26 cellular contexts compared by ENCODE assay signal in the genomic region with DNA sequence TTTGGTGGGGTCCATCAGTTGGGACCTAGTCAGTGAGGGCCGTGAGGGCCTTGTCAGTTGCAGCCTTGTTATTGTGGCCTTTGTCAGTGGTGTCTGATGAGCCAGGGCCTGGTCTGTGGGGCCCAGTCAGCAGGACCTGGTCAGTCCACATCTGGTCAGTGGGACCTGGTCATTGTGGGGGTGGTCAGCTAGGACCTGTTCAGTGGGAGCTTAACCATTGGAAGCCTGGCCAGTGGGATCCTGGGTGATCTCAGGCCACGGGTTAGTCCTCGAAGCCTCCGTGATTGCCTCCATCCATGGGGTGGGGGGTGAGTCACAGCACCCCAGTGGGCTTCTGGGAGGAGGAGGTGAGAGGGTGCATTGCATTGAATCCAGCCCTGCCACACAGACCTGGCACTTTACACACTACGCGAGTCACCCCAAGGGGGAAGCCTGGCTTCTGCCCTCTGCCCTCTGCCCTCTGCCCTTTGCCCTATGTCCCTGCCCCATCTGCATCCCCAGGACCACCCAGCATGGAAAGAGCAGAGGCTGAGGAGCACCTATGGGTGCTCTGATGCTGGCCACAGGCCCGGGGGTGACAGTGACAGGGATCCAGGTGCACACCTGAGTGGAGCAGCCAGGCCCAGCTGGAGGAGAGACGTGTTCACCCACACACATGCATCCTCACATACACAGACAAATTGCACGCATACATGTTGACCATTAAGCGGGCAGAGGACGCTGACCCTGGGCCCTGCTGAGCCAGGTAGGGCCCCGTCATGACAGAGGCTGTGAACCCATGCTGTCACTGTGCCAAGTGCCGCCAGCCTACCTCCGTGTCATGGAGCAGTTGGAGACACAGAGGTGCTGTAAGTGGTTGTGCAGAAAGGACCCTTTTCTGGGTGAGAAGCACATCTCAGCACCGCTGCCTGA.
"Had no signal": no experiment of that assay in that cellular context is flagged by ENCODE, and none has a peak within 500 bp of the region (broad histone marks: within the 10 kb centered on the region; RNA-seq: fewer than 3 reads in every experiment).

No MANE protein-coding gene starts in this region.

- H3K27me3 Mint-ChIP-seq: activated naive CD4-positive, alpha-beta T cell treated with anti-CD3 and anti-CD28 coated beads, Interleukin-2, amount 50 U/mL, for 24 hours; stimulated activated naive CD8-positive, alpha-beta T cell treated with anti-CD3 and anti-CD28 coated beads, Interleukin-15, amount 100 ng/mL, for 72 hours had no signal

- H3K27me3 ChIP-seq: breast epithelium, esophagus squamous epithelium, gastroesophageal sphincter, right lobe of liver, suprapubic skin, transverse colon, uterus had no signal

- H3K4me3 ChIP-seq: breast epithelium, coronary artery, esophagus squamous epithelium, gastroesophageal sphincter, right lobe of liver, suprapubic skin, transverse colon, uterus had no signal

- FAIRE-seq: small intestine, TTC549 had no signal

- H3K27ac ChIP-seq: breast epithelium, coronary artery, esophagus squamous epithelium, gastroesophageal sphincter, parathyroid adenoma, right lobe of liver, suprapubic skin, transverse colon, uterus had no signal

- H3K9me3 ChIP-seq: breast epithelium, esophagus squamous epithelium, gastroesophageal sphincter, right lobe of liver, suprapubic skin, transverse colon, uterus had no signal

- DNase-seq: activated CD4-positive, alpha-beta T cell treated with anti-CD3 and anti-CD28 coated beads for 48 hours; activated CD8-positive, alpha-beta T cell treated with anti-CD3 and anti-CD28 coated beads, Interleukin-2, amount 10 ng/mL, durations not matched to agents 7 days and 5 days; activated gamma-delta T cell; activated T-cell treated with anti-CD3 and anti-CD28 coated beads, Interleukin-2, amount 50 U/mL, for 48 hours; endodermal cell; esophagus squamous epithelium; hypothalamus; islet precursor cell; left cardiac atrium; small intestine; stimulated activated CD4-positive, alpha-beta T cell treated with anti-CD3 and anti-CD28 coated beads, Interleukin-2, amount 100 ng/mL, for 24 hours; T-helper 1 cell; transverse colon; uterus had no signal

- H3K4me3 Mint-ChIP-seq: activated CD8-positive, alpha-beta T cell treated with anti-CD3 and anti-CD28 coated beads, Interleukin-2, amount 10 ng/mL, durations not matched to agents 7 days and 5 days; activated naive CD4-positive, alpha-beta T cell treated with anti-CD3 and anti-CD28 coated beads, Interleukin-2, amount 50 U/mL, for 24 hours; endodermal cell; memory B cell; nephron; stimulated activated effector memory CD8-positive, alpha-beta T cell treated with anti-CD3 and anti-CD28 coated beads, Interleukin-12 subunit alpha, Interleukin-12 subunit beta, amount 100 ng/mL, for 72 hours; stimulated activated naive CD8-positive, alpha-beta T cell treated with anti-CD3 and anti-CD28 coated beads, Interleukin-15, amount 100 ng/mL, for 72 hours had no signal

- H3K27ac Mint-ChIP-seq: activated CD8-positive, alpha-beta T cell treated with anti-CD3 and anti-CD28 coated beads, Interleukin-2, amount 10 ng/mL, durations not matched to agents 7 days and 5 days; activated naive CD4-positive, alpha-beta T cell treated with anti-CD3 and anti-CD28 coated beads, Interleukin-2, amount 50 U/mL, for 24 hours; endodermal cell; memory B cell; nephron had no signal

- H3K4me1 Mint-ChIP-seq: activated naive CD4-positive, alpha-beta T cell treated with anti-CD3 and anti-CD28 coated beads, Interleukin-2, amount 50 U/mL, for 24 hours; endodermal cell; memory B cell; nephron; stimulated activated effector memory CD8-positive, alpha-beta T cell treated with anti-CD3 and anti-CD28 coated beads, Interleukin-12 subunit alpha, Interleukin-12 subunit beta, amount 100 ng/mL, for 72 hours; stimulated activated naive CD8-positive, alpha-beta T cell treated with anti-CD3 and anti-CD28 coated beads, Interleukin-15, amount 100 ng/mL, for 72 hours had no signal

- H3K9me3 Mint-ChIP-seq: activated naive CD4-positive, alpha-beta T cell treated with anti-CD3 and anti-CD28 coated beads, Interleukin-2, amount 50 U/mL, for 24 hours; memory B cell; stimulated activated effector memory CD8-positive, alpha-beta T cell treated with anti-CD3 and anti-CD28 coated beads, Interleukin-12 subunit alpha, Interleukin-12 subunit beta, amount 100 ng/mL, for 72 hours; stimulated activated naive CD8-positive, alpha-beta T cell treated with anti-CD3 and anti-CD28 coated beads, Interleukin-15, amount 100 ng/mL, for 72 hours had no signal

- H3K36me3 Mint-ChIP-seq: activated naive CD4-positive, alpha-beta T cell treated with anti-CD3 and anti-CD28 coated beads, Interleukin-2, amount 50 U/mL, for 24 hours; memory B cell; stimulated activated effector memory CD8-positive, alpha-beta T cell treated with anti-CD3 and anti-CD28 coated beads, Interleukin-12 subunit alpha, Interleukin-12 subunit beta, amount 100 ng/mL, for 72 hours had no signal

- H3K4me1 ChIP-seq: breast epithelium, esophagus squamous epithelium, gastroesophageal sphincter, parathyroid adenoma, right lobe of liver, suprapubic skin, transverse colon, uterus had no signal

- H3K36me3 ChIP-seq: breast epithelium, esophagus squamous epithelium, gastroesophageal sphincter, right lobe of liver, suprapubic skin, transverse colon, uterus had no signal
